In genomic region chr16:28196331-28196987, GRCh38 we compare ENCODE assay signal across 1 cellular context.
TF ChIP-seq lines count a peak whose summit lies in the region.

No MANE protein-coding gene starts in this region.

TF ChIP-seq in GM12878, 131 proteins besides CTCF, POLR2A, EP300 and RAD21 (continued from another document):
- no peak for TF ChIP-seq MTA3 (IDR thresholded peaks at IDR 0.05; ENCODE audit: borderline replicate concordance, low read length)
- no peak for TF ChIP-seq HDAC6 (IDR thresholded peaks at IDR 0.05; ENCODE audit: unreplicated experiment)
- TF ChIP-seq STAT1 (conservative IDR thresholded peaks at IDR 0.05): no peak
- no peak for TF ChIP-seq CBX5 (IDR thresholded peaks at IDR 0.05; ENCODE audit: low read depth)
- no peak for TF ChIP-seq BACH1 (IDR thresholded peaks at IDR 0.05; ENCODE audit: borderline replicate concordance)
- no peak for TF ChIP-seq POLR2AphosphoS5 (IDR thresholded peaks at IDR 0.05; ENCODE audit: low read length)
- no peak for TF ChIP-seq JUNB (IDR thresholded peaks at IDR 0.05)
- TF ChIP-seq SREBF2 (IDR thresholded peaks at IDR 0.05; ENCODE audit: low read length): no peak
